In genomic region chr4:74473155-74473811, GRCh38 we compare ENCODE assay signal across 14 cellular contexts. TPM values are rescaled to one million over a fixed set of nuclear protein-coding genes. Genes with fewer than 3 reads are reported as not detected.
A peak's percentile ranks its signal among the peaks of the same experiment; 100 is the strongest.
DNase-seq lines count a peak whose midpoint lies in the region; ATAC-seq, FAIRE-seq and TF ChIP-seq lines count a peak whose summit lies in the region.
"Had no signal": no experiment of that assay in that cellular context is flagged by ENCODE, and none has a peak within 500 bp of the region (broad histone marks: within the 10 kb centered on the region; RNA-seq: fewer than 3 reads in every experiment).

No MANE protein-coding gene starts in this region.

- H3K27me3 ChIP-seq in HepG2 (ENCODE audit: control insufficient read depth in 1 of 2, insufficient read depth in 2 of 2, low read length in 2 of 2) (no peaks in the 10 kb centered on the region; a peak in 1 of 5 replicates), right lobe of liver (no peaks in the 10 kb centered on the region)
- H3K27me3 ChIP-seq: BE2C had no signal

- H3K27me3 Mint-ChIP-seq in activated naive CD8-positive, alpha-beta T cell treated with anti-CD3 and anti-CD28 coated beads, Interleukin-2, amount 50 U/mL, for 24 hours = peaks cover 5% of the 10 kb centered on the region

- H3K9me3 ChIP-seq in HepG2 (ENCODE audit: low read length) (no peaks in the 10 kb centered on the region), right lobe of liver (no peaks in the 10 kb centered on the region)
- H3K9me3 ChIP-seq: BE2C had no signal

- H4K20me1 ChIP-seq in HepG2 (ENCODE audit: insufficient read depth, low read length) = no peaks in the 10 kb centered on the region

- POLR2A ChIA-PET in HepG2 (lab: Yijun Ruan, JAX) = no interaction called here

- no peaks in the 10 kb centered on the region for H3K9me3 Mint-ChIP-seq in activated naive CD8-positive, alpha-beta T cell treated with anti-CD3 and anti-CD28 coated beads, Interleukin-2, amount 50 U/mL, for 24 hours
- H3K9me3 Mint-ChIP-seq: nephron; T-helper 1 cell treated with Interleukin-12 subunit alpha and Interleukin-12 subunit beta and Interleukin-4 antibody, amounts not matched to agents 30 μg/mL and 1 μg/mL, for 36 hours had no signal

- peak; percentile 8 for FAIRE-seq in HepG2 (lab: Jason Lieb, UNC)
- FAIRE-seq: GM12878 had no signal

- no peak overlapping the region for H3K4me3 Mint-ChIP-seq in activated naive CD8-positive, alpha-beta T cell treated with anti-CD3 and anti-CD28 coated beads, Interleukin-2, amount 50 U/mL, for 24 hours
- H3K4me3 Mint-ChIP-seq: nephron; T-helper 1 cell treated with Interleukin-12 subunit alpha and Interleukin-12 subunit beta and Interleukin-4 antibody, amounts not matched to agents 30 μg/mL and 1 μg/mL, for 36 hours had no signal

- CTCF ChIA-PET in HepG2 (lab: Yijun Ruan, JAX; ENCODE audit: low intra/inter-chr PET ratio, low total read pairs) = no interaction called here

- H3K27ac ChIP-seq in HepG2 (ENCODE audit: extremely low read length, insufficient read depth, low read length) (no peak overlapping the region), right lobe of liver (no peak overlapping the region)

- no peak overlapping the region for H3K4me2 ChIP-seq in HepG2 (ENCODE audit: low read depth, low read length)

- no peaks in the 10 kb centered on the region for H3K4me1 Mint-ChIP-seq in activated naive CD8-positive, alpha-beta T cell treated with anti-CD3 and anti-CD28 coated beads, Interleukin-2, amount 50 U/mL, for 24 hours

- no peak for TF ChIP-seq POLR2A in HepG2 (IDR thresholded peaks at IDR 0.05; ENCODE audit: insufficient read depth in 1 of 2, low read depth in 2 of 2, low read length in 2 of 2)
- TF ChIP-seq POLR2A in right lobe of liver (IDR thresholded peaks at IDR 0.05) = no peak

- H3K36me3 ChIP-seq in HepG2 (replicated peaks in 1 of 2; ENCODE audit: control insufficient read depth in 1 of 2, insufficient read depth in 2 of 2, low read length in 2 of 2) = no peaks in the 10 kb centered on the region
- no peaks in the 10 kb centered on the region for H3K36me3 ChIP-seq in right lobe of liver
- H3K36me3 ChIP-seq: BE2C had no signal

- in situ Hi-C loops in HepG2 (cut with HindIII; ENCODE audit: extremely low pct_ligation_motif_present, low pct_unique_long_range_greater_than_20kb) = no loop called here

- no peak overlapping the region for H2AFZ ChIP-seq in HepG2 (ENCODE audit: low read length)

- no peak for ATAC-seq in HepG2
- ATAC-seq in right lobe of liver = no peak
- ATAC-seq in activated naive CD8-positive, alpha-beta T cell treated with anti-CD3 and anti-CD28 coated beads, Interleukin-2, amount 50 U/mL, for 24 hours = no peak
- ATAC-seq: GM12878 had no signal

- H3K9ac ChIP-seq in HepG2 (ENCODE audit: insufficient read depth, low read depth, low read length) = no peak overlapping the region

- DNase-seq in HepG2 (ENCODE audit: low spot score) (peak; percentile 62), right lobe of liver (no peak), dermis blood vessel endothelial cell (peak; percentile 94), kidney glomerular epithelial cell (lab: John Stamatoyannopoulos, UW) (peak; percentile 54), C1 segment of cervical spinal cord (lab: John Stamatoyannopoulos, UW) (no peak), middle frontal gyrus (ENCODE audit: extremely low spot score, low spot score) (no peak)
- no peak for DNase-seq in stimulated activated naive CD4-positive, alpha-beta T cell (lab: John Stamatoyannopoulos, UW)
- DNase-seq in activated naive CD8-positive, alpha-beta T cell treated with anti-CD3 and anti-CD28 coated beads, Interleukin-2, amount 50 U/mL, for 24 hours = no peak
- DNase-seq: activated T-cell treated with anti-CD3 and anti-CD28 coated beads, Interleukin-2, amount 50 U/mL, for 48 hours; BE2C; H7 had no signal

- TF ChIP-seq EP300 in HepG2 (IDR thresholded peaks at IDR 0.05; ENCODE audit: low read depth in 2 of 2, low read length in 2 of 2) = no peak
- TF ChIP-seq EP300 in HepG2 (CRISPR knock-in tag; IDR thresholded peaks at IDR 0.05; ENCODE audit: borderline replicate concordance) = no peak

- H3K4me1 ChIP-seq in HepG2 (ENCODE audit: insufficient read depth, low read length) = peaks cover under 1% of the 10 kb centered on the region
- no peaks in the 10 kb centered on the region for H3K4me1 ChIP-seq in right lobe of liver
- H3K4me1 ChIP-seq: BE2C had no signal

- no peak overlapping the region for H3K4me3 ChIP-seq in HepG2 (replicated peaks in 1 of 3; ENCODE audit: insufficient read depth in 1 of 3, low read depth in 2 of 3, low read length in 3 of 3)
- H3K4me3 ChIP-seq in right lobe of liver = no peak overlapping the region
- H3K4me3 ChIP-seq: GM12878 had no signal

- 38% methylated on average over 5 of the region's 5 CpGs for WGBS in HepG2 (ENCODE audit: low lambda C conversion rate)
- WGBS in right lobe of liver (ENCODE audit: insufficient coverage, low coverage, low lambda C conversion rate, missing lambda C conversion rate) = 46% methylated on average over 5 of the region's 5 CpGs

- H3K79me2 ChIP-seq in HepG2 (ENCODE audit: insufficient read depth, low read length) = no peaks in the 10 kb centered on the region

- TF ChIP-seq CTCF in HepG2 (CRISPR knock-in tag; IDR thresholded peaks at IDR 0.05) = no peak
- no peak for TF ChIP-seq CTCF in right lobe of liver (IDR thresholded peaks at IDR 0.05)

- no peak overlapping the region for H3K27ac Mint-ChIP-seq in activated naive CD8-positive, alpha-beta T cell treated with anti-CD3 and anti-CD28 coated beads, Interleukin-2, amount 50 U/mL, for 24 hours
- H3K27ac Mint-ChIP-seq: nephron; T-helper 1 cell treated with Interleukin-12 subunit alpha and Interleukin-12 subunit beta and Interleukin-4 antibody, amounts not matched to agents 30 μg/mL and 1 μg/mL, for 36 hours had no signal

- BruUV-seq in HepG2 (replicated peaks; lab: Mats Ljungman, UMichigan) = no TSS peak

- TF ChIP-seq RAD21 in HepG2 (CRISPR knock-in tag; IDR thresholded peaks at IDR 0.05) = no peak

- intact Hi-C loops in HepG2 (cut with micrococcal nuclease; ENCODE audit: unreplicated experiment) (no loop called here), right lobe of liver (cut with DNase I) (no loop called here)

- no peaks in the 10 kb centered on the region for H3K36me3 Mint-ChIP-seq in activated naive CD8-positive, alpha-beta T cell treated with anti-CD3 and anti-CD28 coated beads, Interleukin-2, amount 50 U/mL, for 24 hours (ENCODE audit: low read depth)

TF ChIP-seq in HepG2, 621 proteins besides CTCF, POLR2A, EP300 and RAD21:
- peak; percentile 24 for TF ChIP-seq TEAD3 (CRISPR knock-in tag; optimal IDR thresholded peaks at IDR 0.05; ENCODE audit: borderline replicate concordance)
- peak; percentile 77 for TF ChIP-seq FOSL2 (CRISPR knock-in tag; IDR thresholded peaks at IDR 0.05)
- TF ChIP-seq ZBTB42 (CRISPR knock-in tag; IDR thresholded peaks at IDR 0.05) = no peak

RNA-seq across cellular contexts. Expression of gene AREG, which starts 28.3 kb away (rescaled TPM):
- total RNA-seq in HepG2 (2016; rRNA removed; fragmentation: Illumina TruSeq; extraction: Trizol) (2.3 and 6.2 TPM in 2 replicates), right lobe of liver (1 to 10 TPM in 1 of 6 experiments, under 1 TPM in 2, not detected in 3; 0.24 to 2.7 (median 0.39) TPM), dermis blood vessel endothelial cell (0.19 and 0.34 TPM in 2 replicates)
- total RNA-seq in HepG2 (2016; cell fraction: cytosol; rRNA removed; fragmentation: Illumina TruSeq; extraction: Trizol; ENCODE audit: low read depth) = 1.6 TPM in 2 replicates
- 1.4 and 6.4 TPM in 2 replicates for total RNA-seq in HepG2 (2016; cell fraction: insoluble cytoplasmic fraction; rRNA removed; fragmentation: Illumina TruSeq; extraction: Trizol)
- 2.2 and 2.6 TPM in 2 replicates for total RNA-seq in HepG2 (2016; cell fraction: membrane; rRNA removed; fragmentation: Illumina TruSeq; extraction: Trizol)
- total RNA-seq in HepG2 (2016; cell fraction: nucleus; rRNA removed; fragmentation: Illumina TruSeq; extraction: Trizol) = 6.8 and 9.3 TPM in 2 replicates
- polyA plus RNA-seq in HepG2 (2011; rRNA removed) = 7.1 and 8.1 TPM in 2 replicates
- polyA plus RNA-seq in HepG2 (2011; cell fraction: cytosol; rRNA removed) = 5.9 and 9.1 TPM in 2 replicates
- polyA plus RNA-seq in HepG2 (2011; cell fraction: nucleus; rRNA removed) = 3.2 and 6.0 TPM in 2 replicates
- polyA plus RNA-seq in HepG2 (2012) = 1.7 and 7.3 TPM in 2 replicates
- polyA plus RNA-seq in HepG2 (2016; cell fraction: cytosol; fragmentation: Illumina TruSeq; extraction: Trizol; ENCODE audit: low read depth) = 1.1 and 1.6 TPM in 2 replicates
- polyA plus RNA-seq in HepG2 (2016; cell fraction: insoluble cytoplasmic fraction; fragmentation: Illumina TruSeq; extraction: Trizol; ENCODE audit: low read depth) = 2.9 and 3.1 TPM in 2 replicates
- polyA plus RNA-seq in HepG2 (2016; cell fraction: membrane; fragmentation: Illumina TruSeq; extraction: Trizol; ENCODE audit: low read depth) = 1.4 and 1.6 TPM in 2 replicates
- polyA plus RNA-seq in HepG2 (2016; cell fraction: nucleus; fragmentation: Illumina TruSeq; extraction: Trizol; ENCODE audit: insufficient read depth, low read depth) = 11.7 and 16.2 TPM in 2 replicates
- 0.98 and 1.5 TPM in 2 replicates for polyA minus RNA-seq in HepG2 (2011; rRNA and poly(A)+ RNA removed; ENCODE audit: low replicate concordance)
- polyA minus RNA-seq in HepG2 (2011; cell fraction: cytosol; rRNA and poly(A)+ RNA removed) = 2.3 and 4.8 TPM in 2 replicates
- 3.7 and 7.1 TPM in 2 replicates for polyA minus RNA-seq in HepG2 (2011; cell fraction: nucleus; rRNA and poly(A)+ RNA removed)
- total RNA-seq: GM12878, H7 had no signal

Comparison
In these comparisons a context has a peak if more than half of its experiments do, and no peak if none do; other contexts are left out.
1. DNase-seq: peak in HepG2 (single experiment), dermis blood vessel endothelial cell (single experiment) and kidney glomerular epithelial cell (single experiment); none in right lobe of liver (0 of 3), stimulated activated naive CD4-positive, alpha-beta T cell (0 of 6), C1 segment of cervical spinal cord (0 of 14), activated naive CD8-positive, alpha-beta T cell treated with anti-CD3 and anti-CD28 coated beads, Interleukin-2, amount 50 U/mL, for 24 hours (single experiment) and middle frontal gyrus (single experiment).